ENCODE assay signal across 1 cellular context in the genomic region with DNA sequence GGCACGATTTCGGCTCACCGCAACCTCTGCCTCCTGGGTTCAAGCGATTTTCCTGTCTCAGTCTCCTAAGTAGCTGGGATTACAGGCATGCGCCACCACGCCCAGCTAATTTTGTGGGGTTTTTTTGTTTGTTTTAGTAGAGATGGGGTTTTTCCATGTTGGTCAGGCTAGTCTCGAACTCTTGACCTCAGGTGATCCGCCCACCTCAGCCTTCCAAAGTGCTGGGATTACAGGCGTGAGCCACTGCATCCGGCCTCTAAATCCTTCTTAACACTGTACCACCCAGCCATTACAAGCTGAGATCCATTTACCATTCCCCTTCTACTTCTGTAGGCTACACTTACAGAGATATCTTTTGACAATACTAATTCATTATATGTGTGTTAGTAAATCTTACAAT.
A peak's percentile ranks its signal among the peaks of the same experiment; 100 is the strongest.
TF ChIP-seq lines count a peak whose summit lies in the region.

No MANE protein-coding gene starts in this region.

TF ChIP-seq in HCT116, 20 proteins besides CTCF, POLR2A, EP300 and RAD21:
- peak; percentile 61; the same call in 1 of the 2 replicates for TF ChIP-seq EGR1 (IDR thresholded peaks at IDR 0.05; ENCODE audit: low read depth)
TF ChIP-seq in HCT116: peak in this region for 1; not testable (repeated sequence) for 19.
